Comparison of ENCODE assay signal across 11 cellular contexts in genomic region chr11:85752890-85753581, GRCh38. TPM values are rescaled to one million over a fixed set of nuclear protein-coding genes. Genes with fewer than 3 reads are reported as not detected.
DNase-seq lines count a peak whose midpoint lies in the region; ATAC-seq and TF ChIP-seq lines count a peak whose summit lies in the region.
"Had no signal": no experiment of that assay in that cellular context is flagged by ENCODE, and none has a peak within 500 bp of the region (broad histone marks: within the 10 kb centered on the region; RNA-seq: fewer than 3 reads in every experiment).

No MANE protein-coding gene starts in this region.

- POLR2A ChIA-PET in CD4-positive, alpha-beta T cell (lab: Charles Lee), result interaction anchor here (0.6 to 2.5 kb wide), 12 partner anchors 10 to 102 kb away, joined by 3 to 48 read pairs (median 4); partner anchors contain the start of genes CCDC83, CREBZF and SYTL2
- POLR2A ChIA-PET in MCF 10A (lab: Yijun Ruan, JAX), result no interaction called here

- H3K9me3 Mint-ChIP-seq in CD4-positive, alpha-beta T cell, result no peaks in the 10 kb centered on the region
- peaks cover 4% of the 10 kb centered on the region in 2 donors for H3K9me3 Mint-ChIP-seq in activated naive CD4-positive, alpha-beta T cell treated with anti-CD3 and anti-CD28 coated beads, Interleukin-2, amount 50 U/mL, for 72 hours
- H3K9me3 Mint-ChIP-seq in MCF 10A (ENCODE audit: unreplicated experiment), result no peaks in the 10 kb centered on the region

- CTCF ChIA-PET in CD4-positive, alpha-beta T cell (lab: Charles Lee), result interaction anchor here (0.9 to 2.6 kb wide), 6 partner anchors 57 to 549 kb away, joined by 3 to 15 read pairs (median 4); partner anchors contain the start of genes CCDC83 and HIKESHI
- CTCF ChIA-PET in MCF 10A (lab: Yijun Ruan, JAX), result interaction anchor here (0.9 kb wide), 1 partner anchor 58 kb away, joined by 3 read pairs; no protein-coding TSS in a partner anchor

- peaks cover 95% of the 10 kb centered on the region for H3K4me1 Mint-ChIP-seq in CD4-positive, alpha-beta T cell (ENCODE audit: low read depth)
- no peaks in the 10 kb centered on the region for H3K4me1 Mint-ChIP-seq in MCF 10A (ENCODE audit: insufficient read depth, unreplicated experiment)

- H3K27ac ChIP-seq in CD4-positive, alpha-beta T cell (ENCODE audit: low read depth, low read length), result peak overlapping the region; percentile 66
- H3K27ac ChIP-seq: C4-2B, foreskin keratinocyte, ovary had no signal

- peak; percentile 84 for ATAC-seq in CD4-positive, alpha-beta T cell (ENCODE audit: poor library complexity)
- ATAC-seq in activated naive CD4-positive, alpha-beta T cell treated with anti-CD3 and anti-CD28 coated beads, Interleukin-2, amount 50 U/mL, for 72 hours, result peak; percentile 92 to 94
- no peak for ATAC-seq in HG03280 (IDR thresholded peaks at IDR 0.05; ENCODE audit: unreplicated experiment)
- ATAC-seq: foreskin keratinocyte had no signal

- no peaks in the 10 kb centered on the region for H3K9me3 ChIP-seq in CD4-positive, alpha-beta T cell (ENCODE audit: control insufficient read depth, low read length)
- H3K9me3 ChIP-seq: ovary had no signal

- peak overlapping the region; percentile 91 for H3K27ac Mint-ChIP-seq in CD4-positive, alpha-beta T cell
- peak overlapping the region; percentile 92 to 98 for H3K27ac Mint-ChIP-seq in activated naive CD4-positive, alpha-beta T cell treated with anti-CD3 and anti-CD28 coated beads, Interleukin-2, amount 50 U/mL, for 72 hours
- H3K27ac Mint-ChIP-seq in MCF 10A (ENCODE audit: low read depth, unreplicated experiment), result no peak overlapping the region

- no TSS peak for BruUV-seq in MCF 10A (replicated peaks; lab: Mats Ljungman, UMichigan)

- H3K27me3 ChIP-seq in CD4-positive, alpha-beta T cell (ENCODE audit: control insufficient read depth, insufficient read depth, low read length), result no peaks in the 10 kb centered on the region
- H3K27me3 ChIP-seq: foreskin keratinocyte, ovary had no signal

- peaks cover 10% of the 10 kb centered on the region for H3K36me3 Mint-ChIP-seq in CD4-positive, alpha-beta T cell (ENCODE audit: low read depth)
- H3K36me3 Mint-ChIP-seq in activated naive CD4-positive, alpha-beta T cell treated with anti-CD3 and anti-CD28 coated beads, Interleukin-2, amount 50 U/mL, for 72 hours, result peaks cover 5 to 14% of the 10 kb centered on the region in 2 donors
- H3K36me3 Mint-ChIP-seq in MCF 10A (ENCODE audit: insufficient read depth, unreplicated experiment), result no peaks in the 10 kb centered on the region

- intact Hi-C loops in CD4-positive, alpha-beta T cell (cut with DNase I, micrococcal nuclease), result loop anchor here (1.0 to 10.0 kb wide), 10 partner anchors 56 to 314 kb away; partner anchors contain the start of genes PICALM (in 2 of the 2), CCDC83 (in 1 of the 2), CREBZF (in 1 of the 2) and DLG2 (in 1 of the 2)
- intact Hi-C loops in MCF 10A (cut with micrococcal nuclease), result no loop called here

- peak; percentile 22 for TF ChIP-seq CTCF in CD4-positive, alpha-beta T cell (IDR thresholded peaks at IDR 0.05)
- no peak for TF ChIP-seq CTCF in MCF 10A (IDR thresholded peaks at IDR 0.05; ENCODE audit: unreplicated experiment)

- peak overlapping the region; percentile 87 for H3K4me3 Mint-ChIP-seq in CD4-positive, alpha-beta T cell
- no peak overlapping the region for H3K4me3 Mint-ChIP-seq in MCF 10A (ENCODE audit: unreplicated experiment)

- H3K27me3 Mint-ChIP-seq in CD4-positive, alpha-beta T cell, result peaks cover 7% of the 10 kb centered on the region
- H3K27me3 Mint-ChIP-seq in MCF 10A (ENCODE audit: insufficient read depth, unreplicated experiment), result no peaks in the 10 kb centered on the region

- DNase-seq in CD4-positive, alpha-beta T cell, result peak; percentile 70 to 95 (median 80)
- peak; percentile 82 for DNase-seq in activated CD4-positive, CD25-positive, alpha-beta regulatory T cell treated with anti-CD3 and anti-CD28 coated beads, Interleukin-2, amount 50 U/mL, for 16 hours (ENCODE audit: low read depth, low spot score)
- peak; percentile 71 to 82 for DNase-seq in activated naive CD4-positive, alpha-beta T cell treated with anti-CD3 and anti-CD28 coated beads, Interleukin-2, amount 50 U/mL, for 72 hours (ENCODE audit: low spot score in 2 of 2)
- DNase-seq in stimulated activated CD4-positive, alpha-beta T cell treated with anti-CD3 and anti-CD28 coated beads, Interleukin-1b, Interleukin-23, amount 100 ng/mL, for 24 hours (ENCODE audit: low read depth in 4 of 4, low spot score in 1 of 4), result peak; percentile 33 to 78 (median 58)
- DNase-seq in A172 (ENCODE audit: low spot score) (no peak), MV-4-11 (lab: John Stamatoyannopoulos, UW) (no peak), MCF 10A (ENCODE audit: unreplicated experiment) (no peak)
- DNase-seq: foreskin keratinocyte, ovary had no signal

RNA-seq across cellular contexts. Expression of gene SYTL2, which starts 57.9 kb away (rescaled TPM):
- 10 to 100 TPM; 35.4 to 36.7 TPM for total RNA-seq in CD4-positive, alpha-beta T cell
- total RNA-seq in activated naive CD4-positive, alpha-beta T cell treated with anti-CD3 and anti-CD28 coated beads, Interleukin-2, amount 50 U/mL, for 72 hours, result 1 to 10 TPM; 4.6 to 7.5 TPM
- 39.2 and 52.2 TPM in 2 replicates for total RNA-seq in A172 (2014; rRNA removed; shearing (Covaris generic))
- 2.1 and 2.7 TPM in 2 replicates for total RNA-seq in MCF 10A (2022)

Comparison
In these comparisons a context has a peak if more than half of its experiments do, and no peak if none do; other contexts are left out.
1. DNase-seq: peak in CD4-positive, alpha-beta T cell (10 of 10), activated CD4-positive, CD25-positive, alpha-beta regulatory T cell treated with anti-CD3 and anti-CD28 coated beads, Interleukin-2, amount 50 U/mL, for 16 hours (single experiment), activated naive CD4-positive, alpha-beta T cell treated with anti-CD3 and anti-CD28 coated beads, Interleukin-2, amount 50 U/mL, for 72 hours (2 of 2) and stimulated activated CD4-positive, alpha-beta T cell treated with anti-CD3 and anti-CD28 coated beads, Interleukin-1b, Interleukin-23, amount 100 ng/mL, for 24 hours (4 of 4); none in A172 (single experiment), MV-4-11 (single experiment) and MCF 10A (single experiment).